18 cellular contexts compared by ENCODE assay signal in the genomic region with DNA sequence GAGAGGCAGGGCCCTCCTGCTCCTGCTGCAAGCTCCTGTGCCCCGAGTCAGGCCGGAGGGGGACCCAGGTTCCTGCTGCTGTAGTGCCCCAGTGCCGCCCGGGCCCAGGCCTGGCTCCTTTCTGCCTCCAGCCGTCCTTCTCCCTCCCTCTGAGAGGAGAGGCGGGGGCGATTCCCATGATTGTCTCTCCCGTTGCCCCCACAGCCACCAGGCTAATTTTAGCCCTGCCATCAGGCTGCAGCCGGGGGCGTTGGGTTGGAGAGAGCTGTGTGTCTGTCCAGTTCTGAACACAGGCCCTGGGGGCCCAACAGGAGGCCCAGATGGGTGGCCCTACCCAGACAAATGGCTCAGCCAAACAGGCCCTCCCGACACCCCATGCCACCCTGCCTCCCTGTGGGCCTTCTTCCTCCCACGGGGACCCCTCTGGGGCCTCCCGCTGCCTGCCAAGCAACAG.
DNase-seq lines count a peak whose midpoint lies in the region; ATAC-seq and TF ChIP-seq lines count a peak whose summit lies in the region.
"Had no signal": no experiment of that assay in that cellular context is flagged by ENCODE, and none has a peak within 500 bp of the region (broad histone marks: within the 10 kb centered on the region; RNA-seq: fewer than 3 reads in every experiment).

No MANE protein-coding gene starts in this region.

- H3K4me3 ChIP-seq in BLaER1 treated with 17β-estradiol and CSF1 and Interleukin-3, amounts not matched to agents 10 nM and 100 nM = no peak overlapping the region
- no peak overlapping the region for H3K4me3 ChIP-seq in Karpas-422 (ENCODE audit: low read length)
- H3K4me3 ChIP-seq in SJCRH30 = no peak overlapping the region
- H3K4me3 ChIP-seq in WERI-Rb-1 (ENCODE audit: low read depth, low read length) = no peak overlapping the region
- H3K4me3 ChIP-seq: HAP-1, SJSA1 had no signal

- intact Hi-C loops in sciatic nerve (cut with DNase I) = no loop called here

- peak overlapping the region; percentile 27 to 74 (median 49); a peak in 19 of 22 replicates for H3K4me2 ChIP-seq in BLaER1 treated with 17β-estradiol and CSF1 and Interleukin-3, amounts not matched to agents 10 nM and 100 nM
- H3K4me2 ChIP-seq in Karpas-422 (ENCODE audit: low read depth, low read length, poor library complexity, severe bottlenecking) = no peak overlapping the region

- no peak for TF ChIP-seq CTCF in WERI-Rb-1 (IDR thresholded peaks at IDR 0.05; ENCODE audit: low read depth, low read length)

- H4K20me1 ChIP-seq in BLaER1 treated with 17β-estradiol and CSF1 and Interleukin-3, amounts not matched to agents 10 nM and 100 nM = no peaks in the 10 kb centered on the region; a peak in 1 of 22 replicates
- H4K20me1 ChIP-seq in Karpas-422 (ENCODE audit: insufficient read depth, low read depth, low read length) = no peaks in the 10 kb centered on the region

- H3K27me3 ChIP-seq in BLaER1 treated with 17β-estradiol and CSF1 and Interleukin-3, amounts not matched to agents 10 nM and 100 nM = no peaks in the 10 kb centered on the region; a peak in 1 of 22 replicates
- H3K27me3 ChIP-seq in Karpas-422 (ENCODE audit: low read length) = no peaks in the 10 kb centered on the region
- H3K27me3 ChIP-seq in SJCRH30 = peaks cover 15% of the 10 kb centered on the region; the same call in 1 of the 2 replicates
- H3K27me3 ChIP-seq in WERI-Rb-1 (ENCODE audit: insufficient read depth, low read depth, severe bottlenecking) = no peaks in the 10 kb centered on the region

- ATAC-seq in sciatic nerve = no peak

- H3K9ac ChIP-seq in BLaER1 treated with 17β-estradiol and CSF1 and Interleukin-3, amounts not matched to agents 10 nM and 100 nM = peak overlapping the region in 5 of 11 experiments; percentile 1 to 28 (median 12); a peak in 2 of 22 replicates
- H3K9ac ChIP-seq in Karpas-422 (ENCODE audit: low read length) = 0 out of 2 replicates have a peak overlapping the region, but pooled peaks have one; percentile 20

- no peaks in the 10 kb centered on the region for H3K9me2 ChIP-seq in Karpas-422 (replicated peaks; ENCODE audit: insufficient read depth, low read length)

- no peak overlapping the region for H3K27ac ChIP-seq in BLaER1 treated with 17β-estradiol and CSF1 and Interleukin-3, amounts not matched to agents 10 nM and 100 nM
- H3K27ac ChIP-seq in Karpas-422 (ENCODE audit: low read length) (no peak overlapping the region), SJCRH30 (no peak overlapping the region), WERI-Rb-1 (no peak overlapping the region)
- H3K27ac ChIP-seq: SJSA1 had no signal

- H3K4me1 ChIP-seq in BLaER1 treated with 17β-estradiol and CSF1 and Interleukin-3, amounts not matched to agents 10 nM and 100 nM = peaks cover 24 to 34% (median 31%) of the 10 kb centered on the region in 10 experiments
- peaks cover 31% of the 10 kb centered on the region for H3K4me1 ChIP-seq in Karpas-422 (ENCODE audit: low read length)
- no peaks in the 10 kb centered on the region for H3K4me1 ChIP-seq in SJCRH30
- H3K4me1 ChIP-seq: Caco-2, HAP-1, SJSA1 had no signal

- no peaks in the 10 kb centered on the region for H3K9me3 ChIP-seq in BLaER1 treated with 17β-estradiol and CSF1 and Interleukin-3, amounts not matched to agents 10 nM and 100 nM (replicated peaks in 1 of 11)
- H3K9me3 ChIP-seq in Karpas-422 (ENCODE audit: low read length) (no peaks in the 10 kb centered on the region), SJCRH30 (replicated peaks) (no peaks in the 10 kb centered on the region), WERI-Rb-1 (ENCODE audit: severe bottlenecking) (no peaks in the 10 kb centered on the region)
- H3K9me3 ChIP-seq: Caco-2, HAP-1, SJSA1 had no signal

- H2AFZ ChIP-seq in Karpas-422 (ENCODE audit: low read length) = no peak overlapping the region

- H3K79me2 ChIP-seq in Karpas-422 (ENCODE audit: low read length) = no peaks in the 10 kb centered on the region

- no peak for DNase-seq in Karpas-422
- peak; percentile 52 for DNase-seq in islet precursor cell
- DNase-seq in sciatic nerve (ENCODE audit: low spot score) = peak; percentile 53
- DNase-seq in NCI-H82 treated with DMSO at 0.1 percent for 48 hours (lab: John Stamatoyannopoulos, UW; ENCODE audit: unreplicated experiment) = no peak
- no peak for DNase-seq in SJCRH30
- no peak for DNase-seq in WERI-Rb-1
- DNase-seq: AML-193; Caco-2; CD4-positive, CD25-positive, alpha-beta regulatory T cell; DMS53; NCI-H187; NCI-H526 treated with DMSO at 0.1 percent for 48 hours; NK-92 treated with Interleukin-12 subunit alpha and Interleukin-12 subunit beta, amount 100 ng/mL, for 24 hours; OCI-M1; RPMI8226 had no signal

- H3K36me3 ChIP-seq in BLaER1 treated with 17β-estradiol and CSF1 and Interleukin-3, amounts not matched to agents 10 nM and 100 nM = no peaks in the 10 kb centered on the region
- H3K36me3 ChIP-seq in Karpas-422 (ENCODE audit: insufficient read depth, low read length) = no peaks in the 10 kb centered on the region
- no peaks in the 10 kb centered on the region for H3K36me3 ChIP-seq in SJCRH30
- H3K36me3 ChIP-seq in WERI-Rb-1 = no peaks in the 10 kb centered on the region
- H3K36me3 ChIP-seq: HAP-1, SJSA1 had no signal

Comparison
In these comparisons a context has a peak if more than half of its experiments do, and no peak if none do; other contexts are left out.
1. DNase-seq: peak in islet precursor cell (single experiment) and sciatic nerve (single experiment); none in Karpas-422 (single experiment), NCI-H82 treated with DMSO at 0.1 percent for 48 hours (single experiment), SJCRH30 (0 of 2) and WERI-Rb-1 (single experiment).